ENCODE assay signal across 1 cellular context in the genomic region with DNA sequence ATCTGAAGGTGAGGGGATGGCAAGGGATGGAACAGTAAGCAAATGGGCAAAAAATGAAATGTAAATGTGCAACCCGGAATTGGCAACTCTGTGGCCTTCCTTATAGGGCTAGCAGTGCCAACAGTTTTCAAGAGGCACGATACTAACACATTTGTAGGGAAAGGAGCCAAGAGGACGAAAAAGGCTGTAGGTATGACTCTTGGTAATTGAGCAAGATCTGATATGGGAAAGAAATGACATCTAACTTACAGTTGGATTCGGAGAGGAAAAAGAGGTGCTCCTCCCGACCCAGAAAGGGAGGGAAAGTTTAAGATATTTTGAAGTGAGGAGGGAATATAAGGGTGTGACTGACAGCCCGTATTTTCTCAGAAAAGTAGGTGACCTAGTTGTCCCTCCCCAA.
TF ChIP-seq lines count a peak whose summit lies in the region.

No MANE protein-coding gene starts in this region.

TF ChIP-seq in HepG2, 621 proteins besides CTCF, POLR2A, EP300 and RAD21:
- TF ChIP-seq, protein P1, sequence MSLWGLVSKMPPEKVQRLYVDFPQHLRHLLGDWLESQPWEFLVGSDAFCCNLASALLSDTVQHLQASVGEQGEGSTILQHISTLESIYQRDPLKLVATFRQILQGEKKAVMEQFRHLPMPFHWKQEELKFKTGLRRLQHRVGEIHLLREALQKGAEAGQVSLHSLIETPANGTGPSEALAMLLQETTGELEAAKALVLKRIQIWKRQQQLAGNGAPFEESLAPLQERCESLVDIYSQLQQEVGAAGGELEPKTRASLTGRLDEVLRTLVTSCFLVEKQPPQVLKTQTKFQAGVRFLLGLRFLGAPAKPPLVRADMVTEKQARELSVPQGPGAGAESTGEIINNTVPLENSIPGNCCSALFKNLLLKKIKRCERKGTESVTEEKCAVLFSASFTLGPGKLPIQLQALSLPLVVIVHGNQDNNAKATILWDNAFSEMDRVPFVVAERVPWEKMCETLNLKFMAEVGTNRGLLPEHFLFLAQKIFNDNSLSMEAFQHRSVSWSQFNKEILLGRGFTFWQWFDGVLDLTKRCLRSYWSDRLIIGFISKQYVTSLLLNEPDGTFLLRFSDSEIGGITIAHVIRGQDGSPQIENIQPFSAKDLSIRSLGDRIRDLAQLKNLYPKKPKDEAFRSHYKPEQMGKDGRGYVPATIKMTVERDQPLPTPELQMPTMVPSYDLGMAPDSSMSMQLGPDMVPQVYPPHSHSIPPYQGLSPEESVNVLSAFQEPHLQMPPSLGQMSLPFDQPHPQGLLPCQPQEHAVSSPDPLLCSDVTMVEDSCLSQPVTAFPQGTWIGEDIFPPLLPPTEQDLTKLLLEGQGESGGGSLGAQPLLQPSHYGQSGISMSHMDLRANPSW (CRISPR knock-in tag; IDR thresholded peaks at IDR 0.05; ENCODE audit: borderline replicate concordance): no peak
- TF ChIP-seq, protein P2, sequence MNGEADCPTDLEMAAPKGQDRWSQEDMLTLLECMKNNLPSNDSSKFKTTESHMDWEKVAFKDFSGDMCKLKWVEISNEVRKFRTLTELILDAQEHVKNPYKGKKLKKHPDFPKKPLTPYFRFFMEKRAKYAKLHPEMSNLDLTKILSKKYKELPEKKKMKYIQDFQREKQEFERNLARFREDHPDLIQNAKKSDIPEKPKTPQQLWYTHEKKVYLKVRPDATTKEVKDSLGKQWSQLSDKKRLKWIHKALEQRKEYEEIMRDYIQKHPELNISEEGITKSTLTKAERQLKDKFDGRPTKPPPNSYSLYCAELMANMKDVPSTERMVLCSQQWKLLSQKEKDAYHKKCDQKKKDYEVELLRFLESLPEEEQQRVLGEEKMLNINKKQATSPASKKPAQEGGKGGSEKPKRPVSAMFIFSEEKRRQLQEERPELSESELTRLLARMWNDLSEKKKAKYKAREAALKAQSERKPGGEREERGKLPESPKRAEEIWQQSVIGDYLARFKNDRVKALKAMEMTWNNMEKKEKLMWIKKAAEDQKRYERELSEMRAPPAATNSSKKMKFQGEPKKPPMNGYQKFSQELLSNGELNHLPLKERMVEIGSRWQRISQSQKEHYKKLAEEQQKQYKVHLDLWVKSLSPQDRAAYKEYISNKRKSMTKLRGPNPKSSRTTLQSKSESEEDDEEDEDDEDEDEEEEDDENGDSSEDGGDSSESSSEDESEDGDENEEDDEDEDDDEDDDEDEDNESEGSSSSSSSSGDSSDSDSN (CRISPR knock-in tag; IDR thresholded peaks at IDR 0.05): no peak
- TF ChIP-seq, protein P3, sequence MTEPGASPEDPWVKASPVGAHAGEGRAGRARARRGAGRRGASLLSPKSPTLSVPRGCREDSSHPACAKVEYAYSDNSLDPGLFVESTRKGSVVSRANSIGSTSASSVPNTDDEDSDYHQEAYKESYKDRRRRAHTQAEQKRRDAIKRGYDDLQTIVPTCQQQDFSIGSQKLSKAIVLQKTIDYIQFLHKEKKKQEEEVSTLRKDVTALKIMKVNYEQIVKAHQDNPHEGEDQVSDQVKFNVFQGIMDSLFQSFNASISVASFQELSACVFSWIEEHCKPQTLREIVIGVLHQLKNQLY (CRISPR knock-in tag; IDR thresholded peaks at IDR 0.05): no peak
- TF ChIP-seq, protein P4, sequence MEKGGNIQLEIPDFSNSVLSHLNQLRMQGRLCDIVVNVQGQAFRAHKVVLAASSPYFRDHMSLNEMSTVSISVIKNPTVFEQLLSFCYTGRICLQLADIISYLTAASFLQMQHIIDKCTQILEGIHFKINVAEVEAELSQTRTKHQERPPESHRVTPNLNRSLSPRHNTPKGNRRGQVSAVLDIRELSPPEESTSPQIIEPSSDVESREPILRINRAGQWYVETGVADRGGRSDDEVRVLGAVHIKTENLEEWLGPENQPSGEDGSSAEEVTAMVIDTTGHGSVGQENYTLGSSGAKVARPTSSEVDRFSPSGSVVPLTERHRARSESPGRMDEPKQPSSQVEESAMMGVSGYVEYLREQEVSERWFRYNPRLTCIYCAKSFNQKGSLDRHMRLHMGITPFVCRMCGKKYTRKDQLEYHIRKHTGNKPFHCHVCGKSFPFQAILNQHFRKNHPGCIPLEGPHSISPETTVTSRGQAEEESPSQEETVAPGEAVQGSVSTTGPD (CRISPR knock-in tag; IDR thresholded peaks at IDR 0.05): no peak
